ENCODE assay signal across 8 cellular contexts in the genomic region with DNA sequence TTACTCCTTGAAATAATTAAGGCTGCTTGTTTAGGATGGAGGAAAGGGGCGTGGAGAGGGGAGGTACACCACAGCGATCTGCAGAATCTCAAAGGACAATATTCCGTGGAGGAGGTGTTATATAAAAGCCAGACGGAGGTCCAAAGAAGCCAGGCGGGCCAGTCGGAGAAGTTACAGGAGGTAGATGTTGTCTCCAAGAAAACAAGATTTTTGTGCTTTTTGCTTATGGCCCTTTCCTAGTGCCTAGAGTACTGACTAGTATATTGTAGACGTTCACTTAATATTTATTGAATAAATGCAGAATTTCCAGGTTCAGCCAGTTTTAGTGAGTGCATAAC.
DNase-seq lines count a peak whose midpoint lies in the region; ATAC-seq and FAIRE-seq lines count a peak whose summit lies in the region.

No MANE protein-coding gene starts in this region.

- no peak for ATAC-seq in stimulated activated memory B cell treated with anti-CD40 and anti-IgM and Interleukin-4, amounts not matched to agents 10 μg/mL and 1 μg/mL and 100 μg/mL, for 72 hours
- ATAC-seq in HG02571 (IDR thresholded peaks at IDR 0.05; ENCODE audit: unreplicated experiment) = no peak

- H3K9me3 ChIP-seq in iPS-18c (ENCODE audit: control insufficient read depth, insufficient read depth, low read length) = no peaks in the 10 kb centered on the region

- no peak overlapping the region for H3K27ac Mint-ChIP-seq in activated naive CD8-positive, alpha-beta T cell
- H3K27ac Mint-ChIP-seq in stimulated activated memory B cell treated with anti-CD40 and anti-IgM and Interleukin-4, amounts not matched to agents 10 μg/mL and 1 μg/mL and 100 μg/mL, for 72 hours = peak overlapping the region; percentile 82

- H3K27me3 Mint-ChIP-seq in activated naive CD8-positive, alpha-beta T cell = no peaks in the 10 kb centered on the region
- H3K27me3 Mint-ChIP-seq in stimulated activated memory B cell treated with anti-CD40 and anti-IgM and Interleukin-4, amounts not matched to agents 10 μg/mL and 1 μg/mL and 100 μg/mL, for 72 hours = no peaks in the 10 kb centered on the region

- DNase-seq in NCI-H510A (lab: John Stamatoyannopoulos, UW) (peak; percentile 24), NCI-H510A treated with DMSO at 0.1 percent for 48 hours (lab: John Stamatoyannopoulos, UW) (no peak), GM19239 (ENCODE audit: insufficient read length, low spot score) (no peak), amniotic stem cell (lab: John Stamatoyannopoulos, UW) (no peak)

- H3K4me3 Mint-ChIP-seq in activated naive CD8-positive, alpha-beta T cell = peak overlapping the region; percentile 93
- H3K4me3 Mint-ChIP-seq in stimulated activated memory B cell treated with anti-CD40 and anti-IgM and Interleukin-4, amounts not matched to agents 10 μg/mL and 1 μg/mL and 100 μg/mL, for 72 hours = peak overlapping the region; percentile 82

- peaks cover 56% of the 10 kb centered on the region for H3K4me1 Mint-ChIP-seq in activated naive CD8-positive, alpha-beta T cell (ENCODE audit: low read depth)
- H3K4me1 Mint-ChIP-seq in stimulated activated memory B cell treated with anti-CD40 and anti-IgM and Interleukin-4, amounts not matched to agents 10 μg/mL and 1 μg/mL and 100 μg/mL, for 72 hours = peaks cover 54% of the 10 kb centered on the region

- peak overlapping the region; percentile 85 for H3K4me3 ChIP-seq in iPS-18c (ENCODE audit: insufficient read depth, low read depth, low read length)

- peaks cover 4% of the 10 kb centered on the region for H3K36me3 Mint-ChIP-seq in activated naive CD8-positive, alpha-beta T cell
- peaks cover 11% of the 10 kb centered on the region for H3K36me3 Mint-ChIP-seq in stimulated activated memory B cell treated with anti-CD40 and anti-IgM and Interleukin-4, amounts not matched to agents 10 μg/mL and 1 μg/mL and 100 μg/mL, for 72 hours

- FAIRE-seq in GM19239 (lab: Jason Lieb, UNC) = no peak

- no peaks in the 10 kb centered on the region for H3K9me3 Mint-ChIP-seq in activated naive CD8-positive, alpha-beta T cell (ENCODE audit: low read depth)
- H3K9me3 Mint-ChIP-seq in stimulated activated memory B cell treated with anti-CD40 and anti-IgM and Interleukin-4, amounts not matched to agents 10 μg/mL and 1 μg/mL and 100 μg/mL, for 72 hours = peaks cover 4% of the 10 kb centered on the region
